In genomic region chr9:32571969-32572899, GRCh38 we compare ENCODE assay signal across 8 cellular contexts. TPM values are rescaled to one million over a fixed set of nuclear protein-coding genes. Genes with fewer than 3 reads are reported as not detected.
DNase-seq lines count a peak whose midpoint lies in the region; ATAC-seq lines count a peak whose summit lies in the region.

No MANE protein-coding gene starts in this region.

- H3K4me2 ChIP-seq in BLaER1 treated with 17β-estradiol and CSF1 and Interleukin-3, amounts not matched to agents 10 nM and 100 nM, result peak overlapping the region; percentile 77 to 96 (median 86)
- peak overlapping the region; percentile 98 for H3K4me2 ChIP-seq in mesenchymal stem cell (ENCODE audit: low read length, poor library complexity, severe bottlenecking)

- no peaks in the 10 kb centered on the region for H3K9me3 Mint-ChIP-seq in activated CD4-positive, alpha-beta memory T cell treated with anti-CD3 and anti-CD28 coated beads, Interleukin-2, amount 10 ng/mL, durations not matched to agents 7 days and 5 days

- no peak overlapping the region for H3K23ac ChIP-seq in mesenchymal stem cell (ENCODE audit: low read length in 2 of 2)

- no peak overlapping the region for H2BK12ac ChIP-seq in mesenchymal stem cell (ENCODE audit: low read length in 2 of 2)

- H3K27ac ChIP-seq in BLaER1 treated with 17β-estradiol and CSF1 and Interleukin-3, amounts not matched to agents 10 nM and 100 nM, result peak overlapping the region; percentile 50 to 85 (median 75)
- H3K27ac ChIP-seq in effector memory CD4-positive, alpha-beta T cell (ENCODE audit: insufficient read depth, low read length, poor library complexity, severe bottlenecking), result peak overlapping the region; percentile 76
- peak overlapping the region; percentile 67 for H3K27ac ChIP-seq in mesenchymal stem cell (ENCODE audit: low read length, poor library complexity, severe bottlenecking)

- WGBS in mesenchymal stem cell, result 3% methylated on average over 14 of the region's 17 CpGs

- ATAC-seq in GM19023 (IDR thresholded peaks at IDR 0.05; ENCODE audit: unreplicated experiment) (peak; percentile 87), HG03280 (IDR thresholded peaks at IDR 0.05; ENCODE audit: unreplicated experiment) (peak; percentile 88)

- peaks cover 11 to 32% (median 25%) of the 10 kb centered on the region in 11 experiments for H3K36me3 ChIP-seq in BLaER1 treated with 17β-estradiol and CSF1 and Interleukin-3, amounts not matched to agents 10 nM and 100 nM
- peaks cover 10% of the 10 kb centered on the region for H3K36me3 ChIP-seq in effector memory CD4-positive, alpha-beta T cell (ENCODE audit: control insufficient read depth, insufficient read depth, low read length)
- peaks cover 7 to 16% of the 10 kb centered on the region in 2 experiments for H3K36me3 ChIP-seq in mesenchymal stem cell (ENCODE audit: control insufficient read depth in 1 of 2, insufficient read depth in 2 of 2, low read depth in 1 of 2, low read length in 2 of 2)

- H2BK120ac ChIP-seq in mesenchymal stem cell (ENCODE audit: low read depth, low read length), result no peak overlapping the region

- H3K79me1 ChIP-seq in mesenchymal stem cell (replicated peaks; ENCODE audit: low read length, poor library complexity, severe bottlenecking), result peaks cover 15% of the 10 kb centered on the region

- H3K27me3 ChIP-seq in BLaER1 treated with 17β-estradiol and CSF1 and Interleukin-3, amounts not matched to agents 10 nM and 100 nM, result no peaks in the 10 kb centered on the region
- H3K27me3 ChIP-seq in effector memory CD4-positive, alpha-beta T cell (replicated peaks; ENCODE audit: control insufficient read depth, insufficient read depth, low read length, poor library complexity, severe bottlenecking), result no peaks in the 10 kb centered on the region
- H3K27me3 ChIP-seq in mesenchymal stem cell (ENCODE audit: control insufficient read depth in 1 of 2, insufficient read depth in 1 of 2, low read length in 2 of 2), result no peaks in the 10 kb centered on the region

- H3K9me3 ChIP-seq in BLaER1 treated with 17β-estradiol and CSF1 and Interleukin-3, amounts not matched to agents 10 nM and 100 nM (replicated peaks in 1 of 11), result no peaks in the 10 kb centered on the region
- H3K9me3 ChIP-seq in effector memory CD4-positive, alpha-beta T cell (ENCODE audit: control insufficient read depth, low read length), result no peaks in the 10 kb centered on the region
- no peaks in the 10 kb centered on the region for H3K9me3 ChIP-seq in mesenchymal stem cell (ENCODE audit: control insufficient read depth, low read length)

- H4K91ac ChIP-seq in mesenchymal stem cell (ENCODE audit: low read length), result no peak overlapping the region

- H4K20me1 ChIP-seq in BLaER1 treated with 17β-estradiol and CSF1 and Interleukin-3, amounts not matched to agents 10 nM and 100 nM, result peaks cover 0 to 35% (median 15%) of the 10 kb centered on the region in 11 experiments; a peak in 12 of 22 replicates

- peaks cover 15% of the 10 kb centered on the region for H3K36me3 Mint-ChIP-seq in activated CD4-positive, alpha-beta memory T cell treated with anti-CD3 and anti-CD28 coated beads, Interleukin-2, amount 10 ng/mL, durations not matched to agents 7 days and 5 days (ENCODE audit: low read depth)

- peak overlapping the region in 1 of 2 experiments; percentile 32 for H3K4ac ChIP-seq in mesenchymal stem cell (ENCODE audit: low read depth in 1 of 2, low read length in 2 of 2)

- no peak overlapping the region for H2BK5ac ChIP-seq in mesenchymal stem cell (ENCODE audit: low read depth, low read length, poor library complexity, severe bottlenecking)

- CTCF ChIA-PET in activated CD4-positive, alpha-beta memory T cell treated with anti-CD3 and anti-CD28 coated beads, Interleukin-2, amount 10 ng/mL, durations not matched to agents 7 days and 5 days (lab: Charles Lee), result interaction anchor here (0.6 to 11.8 kb wide), 20 partner anchors 8 to 198 kb away, joined by 3 to 416 read pairs (median 6); partner anchors contain the start of genes ACO1, RIGI, SMIM27 and TOPORS

- peak overlapping the region; percentile 79 for H2AFZ ChIP-seq in mesenchymal stem cell (ENCODE audit: low read depth, low read length)

- POLR2A ChIA-PET in activated CD4-positive, alpha-beta memory T cell treated with anti-CD3 and anti-CD28 coated beads, Interleukin-2, amount 10 ng/mL, durations not matched to agents 7 days and 5 days (lab: Charles Lee), result interaction anchor here (0.9 to 2.9 kb wide), 12 partner anchors 8 to 471 kb away, joined by 3 to 36 read pairs (median 5); partner anchors contain the start of genes ACO1, DNAJA1, RIGI and SMIM27

- peaks cover 28% of the 10 kb centered on the region for H3K4me1 Mint-ChIP-seq in activated CD4-positive, alpha-beta memory T cell treated with anti-CD3 and anti-CD28 coated beads, Interleukin-2, amount 10 ng/mL, durations not matched to agents 7 days and 5 days

- H3K4me3 Mint-ChIP-seq in activated CD4-positive, alpha-beta memory T cell treated with anti-CD3 and anti-CD28 coated beads, Interleukin-2, amount 10 ng/mL, durations not matched to agents 7 days and 5 days, result peak overlapping the region; percentile 97

- no peak overlapping the region for H2AK5ac ChIP-seq in mesenchymal stem cell (ENCODE audit: low read length, severe bottlenecking)

- peak overlapping the region; percentile 82 for H4K8ac ChIP-seq in mesenchymal stem cell (ENCODE audit: low read length)

- peaks cover 19 to 23% (median 22%) of the 10 kb centered on the region in 10 experiments for H3K4me1 ChIP-seq in BLaER1 treated with 17β-estradiol and CSF1 and Interleukin-3, amounts not matched to agents 10 nM and 100 nM
- peaks cover 9% of the 10 kb centered on the region for H3K4me1 ChIP-seq in effector memory CD4-positive, alpha-beta T cell (ENCODE audit: control insufficient read depth, insufficient read depth, low read length, poor library complexity, severe bottlenecking)
- peaks cover 1% of the 10 kb centered on the region for H3K4me1 ChIP-seq in mesenchymal stem cell (ENCODE audit: control insufficient read depth, insufficient read depth, low read depth, low read length)

- H3K27ac Mint-ChIP-seq in activated CD4-positive, alpha-beta memory T cell treated with anti-CD3 and anti-CD28 coated beads, Interleukin-2, amount 10 ng/mL, durations not matched to agents 7 days and 5 days, result peak overlapping the region; percentile 96

- H3K27me3 Mint-ChIP-seq in activated CD4-positive, alpha-beta memory T cell treated with anti-CD3 and anti-CD28 coated beads, Interleukin-2, amount 10 ng/mL, durations not matched to agents 7 days and 5 days, result peaks cover 1% of the 10 kb centered on the region

- H3K18ac ChIP-seq in mesenchymal stem cell (ENCODE audit: low read depth in 1 of 2, low read length in 2 of 2), result peak overlapping the region in 1 of 2 experiments; percentile 4

- H3K9ac ChIP-seq in BLaER1 treated with 17β-estradiol and CSF1 and Interleukin-3, amounts not matched to agents 10 nM and 100 nM, result peak overlapping the region; percentile 82 to 91 (median 85)
- peak overlapping the region; percentile 97 for H3K9ac ChIP-seq in mesenchymal stem cell (ENCODE audit: low read length)

- DNase-seq in NCI-H526 treated with DMSO at 0.1 percent for 48 hours (lab: John Stamatoyannopoulos, UW) (peak; percentile 67), mesenchymal stem cell (peak; percentile 90)
- peak; percentile 81 for DNase-seq in activated CD4-positive, alpha-beta memory T cell treated with anti-CD3 and anti-CD28 coated beads, Interleukin-2, amount 10 ng/mL, durations not matched to agents 7 days and 5 days
- DNase-seq in effector memory CD4-positive, alpha-beta T cell, result peak; percentile 49 to 68 (median 65)
- DNase-seq in stimulated activated CD8-positive, alpha-beta memory T cell treated with anti-CD3 and anti-CD28 coated beads, Interleukin-15, amount 100 ng/mL, for 48 hours (ENCODE audit: low read depth in 2 of 2), result peak; percentile 47 to 63

- H3K4me3 ChIP-seq in BLaER1 treated with 17β-estradiol and CSF1 and Interleukin-3, amounts not matched to agents 10 nM and 100 nM, result peak overlapping the region; percentile 83 to 98 (median 94)
- H3K4me3 ChIP-seq in effector memory CD4-positive, alpha-beta T cell (ENCODE audit: insufficient read depth, low read depth, low read length, poor library complexity, severe bottlenecking), result peak overlapping the region; percentile 79
- peak overlapping the region; percentile 89 to 98 for H3K4me3 ChIP-seq in mesenchymal stem cell (ENCODE audit: insufficient read depth in 1 of 2, low read depth in 1 of 2, low read length in 2 of 2)

- H3K14ac ChIP-seq in mesenchymal stem cell (ENCODE audit: low read length in 2 of 2), result no peak overlapping the region

- H2BK15ac ChIP-seq in mesenchymal stem cell (ENCODE audit: low read depth, poor library complexity, severe bottlenecking), result no peak overlapping the region

RNA-seq across cellular contexts. Expression of gene NDUFB6, which starts 0.7 kb away (rescaled TPM):
- total RNA-seq in activated CD4-positive, alpha-beta memory T cell treated with anti-CD3 and anti-CD28 coated beads, Interleukin-2, amount 10 ng/mL, durations not matched to agents 7 days and 5 days, result 10 to 100 TPM; 42.7 to 45.1 TPM
- 66.2 TPM for polyA plus RNA-seq in mesenchymal stem cell (2013, experiment 1 of 2)
- 72.8 TPM for polyA plus RNA-seq in mesenchymal stem cell (2013, experiment 2 of 2)

RNA-seq across cellular contexts. Expression of gene TOPORS, which starts 19.8 kb away (rescaled TPM):
- 10 to 100 TPM; 12.2 to 12.7 TPM for total RNA-seq in activated CD4-positive, alpha-beta memory T cell treated with anti-CD3 and anti-CD28 coated beads, Interleukin-2, amount 10 ng/mL, durations not matched to agents 7 days and 5 days
- 18.3 TPM for polyA plus RNA-seq in mesenchymal stem cell (2013, experiment 1 of 2)
- polyA plus RNA-seq in mesenchymal stem cell (2013, experiment 2 of 2), result 18.6 TPM

RNA-seq across cellular contexts. Expression of gene SMIM27, which starts 20.1 kb away (rescaled TPM):
- 10 to 100 TPM; 27.3 to 30.1 TPM for total RNA-seq in activated CD4-positive, alpha-beta memory T cell treated with anti-CD3 and anti-CD28 coated beads, Interleukin-2, amount 10 ng/mL, durations not matched to agents 7 days and 5 days
- polyA plus RNA-seq in mesenchymal stem cell (2013, experiment 1 of 2), result 21.5 TPM
- 22.9 TPM for polyA plus RNA-seq in mesenchymal stem cell (2013, experiment 2 of 2)

RNA-seq across cellular contexts. Expression of gene RIGI, which starts 46.2 kb away (rescaled TPM):
- 10 to 100 TPM; 32.4 to 33.7 TPM for total RNA-seq in activated CD4-positive, alpha-beta memory T cell treated with anti-CD3 and anti-CD28 coated beads, Interleukin-2, amount 10 ng/mL, durations not matched to agents 7 days and 5 days
- polyA plus RNA-seq in mesenchymal stem cell (2013, experiment 1 of 2), result 10.3 TPM
- 10.4 TPM for polyA plus RNA-seq in mesenchymal stem cell (2013, experiment 2 of 2)

Comparison
In these comparisons a context has a peak if more than half of its experiments do, and no peak if none do; other contexts are left out.
1. Peak in every context shown above with its lines: DNase-seq, ATAC-seq, H3K4me3 ChIP-seq and H3K27ac ChIP-seq.